In genomic region chr5:9318031-9318430, GRCh38 we compare ENCODE assay signal across 6 cellular contexts.
"Had no signal": no experiment of that assay in that cellular context is flagged by ENCODE, and none has a peak within 500 bp of the region (broad histone marks: within the 10 kb centered on the region; RNA-seq: fewer than 3 reads in every experiment).

No MANE protein-coding gene starts in this region.

- H3K4me1 ChIP-seq: HAP-1 had no signal

- H3K9ac ChIP-seq: GM23248 had no signal

- DNase-seq: GM23248, GOT3, H7, HFFc6 had no signal

- H3K27ac ChIP-seq: GM23248, HL-60 had no signal

- H3K36me3 ChIP-seq: HAP-1 had no signal

- H3K4me3 ChIP-seq: GM23248, HAP-1 had no signal
